Comparison of ENCODE assay signal across 8 cellular contexts in genomic region chr11:86066606-86067229, GRCh38. TPM values are rescaled to one million over a fixed set of nuclear protein-coding genes. Genes with fewer than 3 reads are reported as not detected.
DNase-seq lines count a peak whose midpoint lies in the region; ATAC-seq and TF ChIP-seq lines count a peak whose summit lies in the region.

No MANE protein-coding gene starts in this region.

- H3K79me2 ChIP-seq in SK-N-SH (ENCODE audit: insufficient read depth), result peaks cover 71% of the 10 kb centered on the region

- H3K27me3 ChIP-seq in SK-N-SH (ENCODE audit: insufficient read depth) (no peaks in the 10 kb centered on the region), adipocyte (replicated peaks; ENCODE audit: control insufficient read depth, insufficient read depth, low read length) (no peaks in the 10 kb centered on the region), kidney epithelial cell (ENCODE audit: control insufficient read depth, insufficient read depth, low read length) (no peaks in the 10 kb centered on the region), stomach smooth muscle (ENCODE audit: control insufficient read depth in 1 of 2, insufficient read depth in 2 of 2, low read length in 2 of 2) (no peaks in the 10 kb centered on the region)

- no peak for TF ChIP-seq EP300 in SK-N-SH (IDR thresholded peaks at IDR 0.05; ENCODE audit: borderline replicate concordance in 1 of 2, low read depth in 1 of 2, low read length in 1 of 2)

- H3K9me2 ChIP-seq in SK-N-SH, result no peaks in the 10 kb centered on the region

- CTCF ChIA-PET in SK-N-SH (lab: Yijun Ruan, JAX), result interaction anchor here (0.7 to 2.7 kb wide), 5 partner anchors 20 to 114 kb away, joined by 3 to 22 read pairs (median 4); no protein-coding TSS in a partner anchor

- H3F3A ChIP-seq in SK-N-SH (replicated peaks; ENCODE audit: insufficient read depth), result peaks cover 36% of the 10 kb centered on the region

- H3K4me2 ChIP-seq in SK-N-SH, result peak overlapping the region; percentile 69

- DNase-seq in SK-N-SH (no peak), adipocyte (ENCODE audit: low read depth) (peak; percentile 24), kidney epithelial cell (ENCODE audit: low read depth) (no peak), NCI-H1092 treated with DMSO at 0.1 percent for 48 hours (lab: John Stamatoyannopoulos, UW) (no peak), NCI-H510A treated with DMSO at 0.1 percent for 48 hours (lab: John Stamatoyannopoulos, UW) (no peak)

- H3K9me3 ChIP-seq in SK-N-SH, result no peaks in the 10 kb centered on the region
- H3K9me3 ChIP-seq in adipocyte (ENCODE audit: control insufficient read depth, low read length), result no peaks in the 10 kb centered on the region
- no peaks in the 10 kb centered on the region for H3K9me3 ChIP-seq in stomach smooth muscle (ENCODE audit: control insufficient read depth in 2 of 2, low read length in 2 of 2)

- H3K27ac ChIP-seq in SK-N-SH (ENCODE audit: low read depth in 2 of 2, low read length in 1 of 2), result peak overlapping the region; percentile 36 to 99; a peak in 3 of 4 replicates
- H3K27ac ChIP-seq in stomach smooth muscle (ENCODE audit: low read length), result peak overlapping the region; percentile 93

- no peak for TF ChIP-seq RAD21 in SK-N-SH (IDR thresholded peaks at IDR 0.05; ENCODE audit: low read length)

- H3K4me1 ChIP-seq in SK-N-SH (ENCODE audit: control insufficient read depth in 1 of 2, insufficient read depth in 2 of 2, low read depth in 1 of 2, low read length in 1 of 2) (peaks cover 14 to 35% of the 10 kb centered on the region in 2 experiments), adipocyte (ENCODE audit: control insufficient read depth, insufficient read depth, low read length) (peaks cover 56% of the 10 kb centered on the region), stomach smooth muscle (ENCODE audit: control insufficient read depth, insufficient read depth, low read length) (peaks cover 11% of the 10 kb centered on the region)

- H3K4me3 ChIP-seq in SK-N-SH (ENCODE audit: low read depth in 2 of 2, low read length in 1 of 2) (peak overlapping the region; percentile 84 to 94), adipocyte (ENCODE audit: low read length) (peak overlapping the region; percentile 99), kidney epithelial cell (ENCODE audit: low read depth, low read length) (peak overlapping the region; percentile 77), stomach smooth muscle (ENCODE audit: low read length in 2 of 2) (peak overlapping the region; percentile 79 to 95)

- peaks cover 62% of the 10 kb centered on the region for H4K20me1 ChIP-seq in SK-N-SH (ENCODE audit: insufficient read depth)

- no peak for TF ChIP-seq CTCF in SK-N-SH (IDR thresholded peaks at IDR 0.05)
- no peak for TF ChIP-seq CTCF in kidney epithelial cell (IDR thresholded peaks at IDR 0.05; ENCODE audit: insufficient read depth, low read length, poor library complexity, severe bottlenecking)

- POLR2A ChIA-PET in SK-N-SH (lab: Yijun Ruan, JAX), result no interaction called here

- 3% methylated on average over 7 of the region's 7 CpGs for WGBS in SK-N-SH (ENCODE audit: low lambda C conversion rate)

- H3K9ac ChIP-seq in SK-N-SH (peak overlapping the region; percentile 92), adipocyte (ENCODE audit: low read length) (peak overlapping the region; percentile 99), stomach smooth muscle (ENCODE audit: low read length in 2 of 2) (peak overlapping the region; percentile 87 to 89)

- no peak for ATAC-seq in SK-N-SH treated with all-trans-retinoic acid at 6 μM for 48 hours
- ATAC-seq in HG03432 (IDR thresholded peaks at IDR 0.05; ENCODE audit: unreplicated experiment), result no peak

- no peak overlapping the region for H2AFZ ChIP-seq in SK-N-SH (ENCODE audit: low read depth)

- no peaks in the 10 kb centered on the region for H3K36me3 ChIP-seq in SK-N-SH (replicated peaks in 1 of 2; ENCODE audit: control insufficient read depth in 1 of 2, insufficient read depth in 2 of 2, low read length in 1 of 2)
- H3K36me3 ChIP-seq in adipocyte (ENCODE audit: control insufficient read depth, insufficient read depth, low read length, severe bottlenecking), result no peaks in the 10 kb centered on the region
- no peaks in the 10 kb centered on the region for H3K36me3 ChIP-seq in kidney epithelial cell (ENCODE audit: control insufficient read depth, insufficient read depth, low read length)
- H3K36me3 ChIP-seq in stomach smooth muscle (ENCODE audit: control insufficient read depth in 2 of 2, insufficient read depth in 2 of 2, low read length in 2 of 2), result no peaks in the 10 kb centered on the region

TF ChIP-seq in SK-N-SH, 30 proteins besides CTCF, POLR2A, EP300 and RAD21:
- TF ChIP-seq NFIC (IDR thresholded peaks at IDR 0.05; ENCODE audit: borderline replicate concordance) (no peak), YY1 (IDR thresholded peaks at IDR 0.05; ENCODE audit: low read depth) (0 out of 2 replicates have a peak, but pooled peaks have one; percentile 3)

TF ChIP-seq in SK-N-SH treated with all-trans-retinoic acid at 6 μM for 48 hours, 23 proteins besides CTCF, POLR2A, EP300 and RAD21 (continues in another document):
- TF ChIP-seq ISL1 (CRISPR knock-in tag; IDR thresholded peaks at IDR 0.05) (no peak), BACH2 (CRISPR knock-in tag; IDR thresholded peaks at IDR 0.05; ENCODE audit: borderline replicate concordance) (no peak), TSHZ2 (CRISPR knock-in tag; IDR thresholded peaks at IDR 0.05) (no peak), ZNF8 (CRISPR knock-in tag; IDR thresholded peaks at IDR 0.05) (no peak), CREB5 (CRISPR knock-in tag; IDR thresholded peaks at IDR 0.05; ENCODE audit: low read depth) (no peak), ZNF70 (CRISPR knock-in tag; IDR thresholded peaks at IDR 0.05) (no peak), ARNTL (CRISPR knock-in tag; IDR thresholded peaks at IDR 0.05; ENCODE audit: borderline replicate concordance, low read depth) (no peak), POU6F1 (CRISPR knock-in tag; IDR thresholded peaks at IDR 0.05; ENCODE audit: borderline replicate concordance, low read depth) (no peak), CSDC2 (CRISPR knock-in tag; IDR thresholded peaks at IDR 0.05) (no peak), RARB (CRISPR knock-in tag; IDR thresholded peaks at IDR 0.05) (no peak)

RNA-seq across cellular contexts. Expression of gene PICALM, which starts 2.2 kb away (rescaled TPM):
- polyA plus RNA-seq in SK-N-SH (2012; rRNA removed), result 103 and 147 TPM in 2 replicates
- 115 and 124 TPM in 2 replicates for polyA plus RNA-seq in SK-N-SH (2012; cell fraction: cytosol; rRNA removed)
- polyA plus RNA-seq in SK-N-SH (2012; cell fraction: nucleus; rRNA removed), result 63.0 and 149 TPM in 2 replicates
- 291 and 294 TPM in 2 replicates for total RNA-seq in kidney epithelial cell
